ENCODE assay signal across 19 cellular contexts in the genomic region with DNA sequence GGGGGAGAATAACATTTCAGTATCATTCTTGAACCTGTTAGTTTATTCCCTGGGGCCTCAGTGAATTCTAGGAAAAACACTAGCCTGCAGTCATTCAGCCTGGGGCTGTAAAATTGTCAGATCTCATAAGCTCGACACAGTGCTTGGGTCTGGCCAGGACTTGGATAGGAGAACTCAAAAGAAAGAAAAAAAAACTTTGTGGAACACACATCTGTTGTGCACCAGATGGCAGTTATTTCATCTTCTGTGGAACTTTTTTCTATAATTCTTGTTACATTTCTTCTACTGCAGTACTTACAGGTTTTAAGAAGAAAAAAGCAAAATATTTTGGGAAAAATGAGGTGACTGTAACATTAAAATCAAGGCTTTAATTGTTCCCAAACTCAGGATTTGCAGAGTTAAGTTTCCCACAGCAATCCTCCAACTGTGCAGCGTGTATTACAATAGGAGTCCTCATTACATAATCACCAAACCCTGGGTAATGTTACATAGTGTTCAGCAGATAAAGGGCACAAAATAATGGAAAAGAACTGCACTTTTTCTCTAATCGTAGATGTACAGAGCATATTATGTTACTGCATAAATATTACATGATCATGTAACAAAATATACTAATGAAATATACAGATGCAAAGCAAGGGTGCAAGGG.
A peak's percentile ranks its signal among the peaks of the same experiment; 100 is the strongest.
DNase-seq lines count a peak whose midpoint lies in the region; ATAC-seq and TF ChIP-seq lines count a peak whose summit lies in the region.
"Had no signal": no experiment of that assay in that cellular context is flagged by ENCODE, and none has a peak within 500 bp of the region (broad histone marks: within the 10 kb centered on the region; RNA-seq: fewer than 3 reads in every experiment).

No MANE protein-coding gene starts in this region.

- peaks cover 32% of the 10 kb centered on the region for H3K9me3 Mint-ChIP-seq in nephron progenitor cell
- no peaks in the 10 kb centered on the region for H3K9me3 Mint-ChIP-seq in naive thymus-derived CD8-positive, alpha-beta T cell

- no peaks in the 10 kb centered on the region for H3K36me3 ChIP-seq in BJ (ENCODE audit: control insufficient read depth, insufficient read depth, low read length)
- H3K36me3 ChIP-seq: BLaER1 had no signal

- peaks cover 51% of the 10 kb centered on the region for H3K4me1 Mint-ChIP-seq in nephron progenitor cell
- peaks cover 0 to 7% (median 0%) of the 10 kb centered on the region in 4 donors for H3K4me1 Mint-ChIP-seq in naive thymus-derived CD8-positive, alpha-beta T cell

- H3K36me3 Mint-ChIP-seq in nephron progenitor cell (ENCODE audit: low read depth) = peaks cover 31% of the 10 kb centered on the region
- no peaks in the 10 kb centered on the region for H3K36me3 Mint-ChIP-seq in naive thymus-derived CD8-positive, alpha-beta T cell

- ATAC-seq in HG03565 (IDR thresholded peaks at IDR 0.05; ENCODE audit: unreplicated experiment) (no peak), GM18870 (IDR thresholded peaks at IDR 0.05; ENCODE audit: unreplicated experiment) (no peak)
- ATAC-seq in naive thymus-derived CD8-positive, alpha-beta T cell = no peak
- ATAC-seq: activated CD8-positive, alpha-beta memory T cell treated with anti-CD3 and anti-CD28 coated beads, Interleukin-2, amount 10 ng/mL, durations not matched to agents 7 days and 5 days; body of pancreas; foreskin keratinocyte; Panc1 had no signal

- H3K4me3 ChIP-seq in BJ (ENCODE audit: low read depth, low read length) (no peak overlapping the region), choroid plexus epithelial cell (ENCODE audit: low read depth, low read length) (no peak overlapping the region)
- H3K4me3 ChIP-seq: BLaER1, body of pancreas had no signal

- POLR2A ChIA-PET in BJ (lab: Charles Lee) = no interaction called here
- POLR2A ChIA-PET in naive thymus-derived CD8-positive, alpha-beta T cell (lab: Charles Lee) = no interaction called here

- CTCF ChIA-PET in BJ (lab: Yijun Ruan, JAX) = interaction anchor here (1.2 kb wide), 1 partner anchor 10 kb away, joined by 3 read pairs; no protein-coding TSS in a partner anchor

- no peaks in the 10 kb centered on the region for H3K27me3 Mint-ChIP-seq in nephron progenitor cell (ENCODE audit: low read depth, poor library complexity)
- peaks cover 0 to 10% (median 2%) of the 10 kb centered on the region in 5 donors for H3K27me3 Mint-ChIP-seq in naive thymus-derived CD8-positive, alpha-beta T cell
- H3K27me3 Mint-ChIP-seq: activated CD8-positive, alpha-beta memory T cell treated with anti-CD3 and anti-CD28 coated beads, Interleukin-2, amount 10 ng/mL, durations not matched to agents 7 days and 5 days had no signal

- H3K27me3 ChIP-seq in BJ (ENCODE audit: control insufficient read depth, insufficient read depth, low read length) = no peaks in the 10 kb centered on the region
- H3K27me3 ChIP-seq: BLaER1, body of pancreas, foreskin keratinocyte had no signal

- DNase-seq in BJ (ENCODE audit: low read depth) = peak; percentile 51
- DNase-seq in M059J (ENCODE audit: low read depth) = peak; percentile 28
- peak; percentile 42 for DNase-seq in choroid plexus epithelial cell (ENCODE audit: low read depth)
- DNase-seq in nephron progenitor cell = no peak
- DNase-seq in COLO668 (lab: John Stamatoyannopoulos, UW; ENCODE audit: unreplicated experiment) = no peak
- no peak for DNase-seq in naive thymus-derived CD8-positive, alpha-beta T cell
- DNase-seq: activated CD8-positive, alpha-beta memory T cell treated with anti-CD3 and anti-CD28 coated beads, Interleukin-2, amount 10 ng/mL, durations not matched to agents 7 days and 5 days; activated naive CD4-positive, alpha-beta T cell treated with Interleukin-2 at 50 U/mL for 16 hours; body of pancreas; DMS79 treated with DMSO at 0.1 percent for 48 hours; foreskin keratinocyte; H7; NCI-H1092 treated with DMSO at 0.1 percent for 48 hours; nucleus accumbens; stimulated activated naive CD4-positive, alpha-beta T cell had no signal

- H3K27ac Mint-ChIP-seq in nephron progenitor cell = peak overlapping the region; percentile 98
- H3K27ac Mint-ChIP-seq in naive thymus-derived CD8-positive, alpha-beta T cell = no peak overlapping the region
- H3K27ac Mint-ChIP-seq: activated CD8-positive, alpha-beta memory T cell treated with anti-CD3 and anti-CD28 coated beads, Interleukin-2, amount 10 ng/mL, durations not matched to agents 7 days and 5 days had no signal

- H3K4me3 Mint-ChIP-seq in nephron progenitor cell = no peak overlapping the region
- H3K4me3 Mint-ChIP-seq in naive thymus-derived CD8-positive, alpha-beta T cell = no peak overlapping the region
- H3K4me3 Mint-ChIP-seq: activated CD8-positive, alpha-beta memory T cell treated with anti-CD3 and anti-CD28 coated beads, Interleukin-2, amount 10 ng/mL, durations not matched to agents 7 days and 5 days had no signal

- no peak for TF ChIP-seq CTCF in BJ (IDR thresholded peaks at IDR 0.05; ENCODE audit: insufficient read depth, low read depth, low read length)
- no peak for TF ChIP-seq CTCF in choroid plexus epithelial cell (conservative IDR thresholded peaks at IDR 0.05; ENCODE audit: low read depth, low read length)
- no peak for TF ChIP-seq CTCF in nephron progenitor cell (IDR thresholded peaks at IDR 0.05)

Comparison
In these comparisons a context has a peak if more than half of its experiments do, and no peak if none do; other contexts are left out.
1. DNase-seq: peak in BJ (single experiment), M059J (single experiment) and choroid plexus epithelial cell (single experiment); none in nephron progenitor cell (single experiment), COLO668 (single experiment) and naive thymus-derived CD8-positive, alpha-beta T cell (0 of 10).